Comparison of ENCODE assay signal across 12 cellular contexts in the genomic region with DNA sequence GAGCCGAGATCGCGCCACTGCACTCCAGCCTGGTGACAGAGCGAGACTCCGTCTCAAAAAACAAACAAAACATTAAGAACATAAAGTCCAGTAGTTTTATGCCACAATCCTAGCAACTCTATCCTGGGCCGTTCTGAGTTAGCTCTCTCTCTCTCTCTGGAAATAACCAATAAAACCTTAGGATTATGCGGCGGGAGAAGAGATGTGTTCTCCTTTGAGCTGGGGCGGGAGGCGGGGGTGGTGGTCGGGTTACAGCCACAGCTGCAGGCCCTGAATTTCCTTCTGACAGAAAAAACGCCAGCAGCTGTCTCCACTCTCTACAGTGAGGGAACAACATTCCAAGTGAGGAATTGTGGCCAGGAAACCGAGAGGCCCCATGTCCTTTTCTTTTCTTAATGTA. TPM values are rescaled to one million over a fixed set of nuclear protein-coding genes. Genes with fewer than 3 reads are reported as not detected.
DNase-seq lines count a peak whose midpoint lies in the region; ATAC-seq and TF ChIP-seq lines count a peak whose summit lies in the region.
"Had no signal": no experiment of that assay in that cellular context is flagged by ENCODE, and none has a peak within 500 bp of the region (broad histone marks: within the 10 kb centered on the region; RNA-seq: fewer than 3 reads in every experiment).

No MANE protein-coding gene starts in this region.

- H3K27ac ChIP-seq in colonic mucosa (peak overlapping the region; percentile 3), lower lobe of right lung (peak overlapping the region; percentile 62), thoracic aorta (peak overlapping the region; percentile 96 to 97)
- H3K27ac ChIP-seq: 22Rv1, KMS-11 had no signal

- DNase-seq in NCI-H1092 treated with DMSO at 0.1 percent for 48 hours (lab: John Stamatoyannopoulos, UW) (peak; percentile 14), NCI-H1092 (lab: John Stamatoyannopoulos, UW) (no peak), colonic mucosa (no peak), lower lobe of right lung (no peak), thoracic aorta (ENCODE audit: low spot score) (no peak), DMS53 treated with DMSO at 0.1 percent for 48 hours (lab: John Stamatoyannopoulos, UW; ENCODE audit: unreplicated experiment) (no peak), NCI-H1048 (lab: John Stamatoyannopoulos, UW) (no peak)
- DNase-seq: activated CD4-positive, alpha-beta T cell treated with anti-CD3 and anti-CD28 coated beads, Interleukin-2, amount 10 ng/mL, durations not matched to agents 24 days and 14 days; hypothalamus had no signal

- TF ChIP-seq CTCF in colonic mucosa (IDR thresholded peaks at IDR 0.05) (no peak), lower lobe of right lung (IDR thresholded peaks at IDR 0.05) (no peak), thoracic aorta (IDR thresholded peaks at IDR 0.05) (no peak)

- no peaks in the 10 kb centered on the region for H3K27me3 ChIP-seq in colonic mucosa
- H3K27me3 ChIP-seq in lower lobe of right lung (ENCODE audit: low read depth), result no peaks in the 10 kb centered on the region
- no peaks in the 10 kb centered on the region for H3K27me3 ChIP-seq in thoracic aorta (replicated peaks; ENCODE audit: insufficient read depth)

- H3K9ac ChIP-seq in colonic mucosa (ENCODE audit: low read depth in 2 of 2, low read length in 2 of 2), result no peak overlapping the region
- H3K9ac ChIP-seq: KMS-11 had no signal

- intact Hi-C loops in colonic mucosa (cut with DNase I) (no loop called here), lower lobe of right lung (cut with DNase I) (loop anchor here (10.0 kb wide), 1 partner anchor 76 kb away; no protein-coding TSS in a partner anchor)

- no peaks in the 10 kb centered on the region for H3K36me3 ChIP-seq in colonic mucosa
- no peaks in the 10 kb centered on the region for H3K36me3 ChIP-seq in lower lobe of right lung
- no peaks in the 10 kb centered on the region for H3K36me3 ChIP-seq in thoracic aorta

- ATAC-seq in lower lobe of right lung (peak; percentile 21 to 62), thoracic aorta (ENCODE audit: insufficient number of reproducible peaks, low FRiP score, low read depth) (no peak), HG03521 (IDR thresholded peaks at IDR 0.05; ENCODE audit: unreplicated experiment) (no peak)

- no peak overlapping the region for H3K4me3 ChIP-seq in colonic mucosa
- no peak overlapping the region for H3K4me3 ChIP-seq in lower lobe of right lung
- no peak overlapping the region for H3K4me3 ChIP-seq in thoracic aorta

- H3K9me3 ChIP-seq in colonic mucosa (no peaks in the 10 kb centered on the region), lower lobe of right lung (no peaks in the 10 kb centered on the region), thoracic aorta (no peaks in the 10 kb centered on the region)

- H3K4me1 ChIP-seq in colonic mucosa, result no peaks in the 10 kb centered on the region
- no peaks in the 10 kb centered on the region for H3K4me1 ChIP-seq in lower lobe of right lung
- H3K4me1 ChIP-seq in thoracic aorta (ENCODE audit: control insufficient read depth in 1 of 2, low read depth in 2 of 2), result peaks cover 24 to 56% of the 10 kb centered on the region in 2 donors

RNA-seq across cellular contexts. Expression of a gene that starts 9.0 kb away (rescaled TPM):
- total RNA-seq in colonic mucosa, result 1 to 10 TPM in 1 of 2 donors, under 1 TPM in 1; 0.35 to 1.2 TPM
- total RNA-seq in lower lobe of right lung, result 1.5 TPM
- 10 to 100 TPM in 1 of 2 donors, 1 to 10 TPM in 1; 5.1 to 14.6 TPM for total RNA-seq in thoracic aorta
- total RNA-seq: activated CD4-positive, alpha-beta T cell treated with anti-CD3 and anti-CD28 coated beads, Interleukin-2, amount 10 ng/mL, durations not matched to agents 24 days and 14 days had no signal

RNA-seq across cellular contexts. Expression of a gene that starts 15.3 kb away (rescaled TPM):
- total RNA-seq in colonic mucosa (under 1 TPM; 0.27 to 0.29 TPM), lower lobe of right lung (1.5 TPM), thoracic aorta (1 to 10 TPM; 4.4 to 4.9 TPM)
- total RNA-seq: activated CD4-positive, alpha-beta T cell treated with anti-CD3 and anti-CD28 coated beads, Interleukin-2, amount 10 ng/mL, durations not matched to agents 24 days and 14 days had no signal

RNA-seq across cellular contexts. Expression of a gene that starts 51.7 kb away (rescaled TPM):
- total RNA-seq in colonic mucosa (under 1 TPM in 1 of 2 donors, not detected in 1; 0.08 TPM), lower lobe of right lung (0.18 TPM), thoracic aorta (1 to 10 TPM; 1.2 to 5.2 TPM)
- total RNA-seq: activated CD4-positive, alpha-beta T cell treated with anti-CD3 and anti-CD28 coated beads, Interleukin-2, amount 10 ng/mL, durations not matched to agents 24 days and 14 days had no signal

Comparison
In these comparisons a context has a peak if more than half of its experiments do, and no peak if none do; other contexts are left out.
1. H3K27ac ChIP-seq: peak in every context shown above with its lines; median percentile 96 in thoracic aorta; 62 in lower lobe of right lung; 3 in colonic mucosa.
2. ATAC-seq: peak in lower lobe of right lung (2 of 2); none in thoracic aorta (single experiment) and HG03521 (single experiment).